8 cellular contexts compared by ENCODE assay signal in the genomic region with DNA sequence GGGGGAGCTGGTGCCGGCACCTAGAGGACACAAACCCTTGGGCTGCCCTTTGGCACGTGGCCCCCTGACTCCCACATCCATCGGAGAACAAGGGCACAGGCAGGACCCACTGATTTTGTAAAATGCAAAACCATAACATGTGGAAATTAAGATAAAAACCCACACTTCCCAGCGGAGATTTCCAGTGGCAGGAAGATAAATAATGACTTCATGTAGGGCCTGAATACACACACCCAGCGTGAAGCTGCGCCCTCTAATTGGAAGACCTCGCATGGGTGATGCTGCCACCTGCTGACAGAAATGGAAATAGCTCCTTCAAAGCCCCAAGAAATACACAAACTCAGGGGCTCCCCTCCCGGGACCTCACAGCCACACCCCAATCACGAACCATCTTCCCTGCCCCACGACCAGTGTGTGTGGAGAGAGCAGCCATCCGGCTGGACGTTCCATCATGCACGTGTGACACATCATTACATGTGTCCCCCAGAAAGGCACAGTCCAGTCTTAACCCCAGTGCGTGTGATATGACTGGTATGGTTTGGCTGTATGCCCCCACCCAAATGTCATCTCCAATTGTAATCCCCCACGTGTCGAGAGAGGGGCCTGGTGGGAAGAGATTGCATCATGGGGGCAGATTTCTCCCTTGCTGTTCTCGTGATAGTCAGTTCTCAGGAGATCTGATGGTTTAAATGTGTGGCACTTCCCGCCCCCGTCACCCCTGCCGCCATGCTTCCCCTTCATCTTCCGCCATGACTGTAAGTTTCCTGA. TPM values are rescaled to one million over a fixed set of nuclear protein-coding genes. Genes with fewer than 3 reads are reported as not detected.
A peak's percentile ranks its signal among the peaks of the same experiment; 100 is the strongest.
DNase-seq lines count a peak whose midpoint lies in the region; ATAC-seq and TF ChIP-seq lines count a peak whose summit lies in the region.

No MANE protein-coding gene starts in this region.

- intact Hi-C loops in ovary (cut with DNase I): loop anchor here in 3 of 4 donors (2.0 to 5.0 kb wide), 5 partner anchors 52 to 164 kb away; a partner anchor contains a TSS
- intact Hi-C loops in tibial artery (cut with DNase I; ENCODE audit: low total_unique reads): loop anchor here (5.0 kb wide), 2 partner anchors 57 to 167 kb away; a partner anchor contains a TSS

- peak overlapping the region; percentile 87; the same call in 1 of the 2 replicates for H2AFZ ChIP-seq in Karpas-422 (ENCODE audit: low read length)

- no peaks in the 10 kb centered on the region for H3K27me3 ChIP-seq in Karpas-422 (ENCODE audit: low read length)
- H3K27me3 ChIP-seq in SJCRH30: peaks cover 33% of the 10 kb centered on the region
- H3K27me3 ChIP-seq in ovary: no peaks in the 10 kb centered on the region
- H3K27me3 ChIP-seq in tibial artery: peaks cover 0 to 23% of the 10 kb centered on the region in 2 donors

- DNase-seq in GDM1 (lab: John Stamatoyannopoulos, UW) (peak; percentile 56), Karpas-422 (peak; percentile 95), SJCRH30 (peak; percentile 77 to 90), foreskin melanocyte (peak; percentile 49), ovary (peak; percentile 61 to 80 (median 75)), tibial artery (peak; percentile 82 to 85)
- peak; percentile 89 for DNase-seq in activated effector memory CD4-positive, alpha-beta T cell treated with anti-CD3 and anti-CD28 coated beads, Interleukin-2, amount 50 U/mL, for 16 hours

- TF ChIP-seq POLR2A in ovary (IDR thresholded peaks at IDR 0.05): no peak

- H3K4me3 ChIP-seq in Karpas-422 (ENCODE audit: low read length) (peak overlapping the region; percentile 56; the same call in 1 of the 2 replicates), SJCRH30 (no peak overlapping the region), ovary (no peak overlapping the region), tibial artery (no peak overlapping the region)

- H3K9ac ChIP-seq in Karpas-422 (ENCODE audit: low read length): peak overlapping the region; percentile 61

- TF ChIP-seq EP300 in ovary (IDR thresholded peaks at IDR 0.05): no peak

- no peak for ATAC-seq in HG03460 (IDR thresholded peaks at IDR 0.05; ENCODE audit: unreplicated experiment)

- H3K9me3 ChIP-seq in Karpas-422 (ENCODE audit: low read length) (no peaks in the 10 kb centered on the region), SJCRH30 (replicated peaks) (no peaks in the 10 kb centered on the region), ovary (no peaks in the 10 kb centered on the region), tibial artery (no peaks in the 10 kb centered on the region)

- H3K36me3 ChIP-seq in Karpas-422 (ENCODE audit: insufficient read depth, low read length) (no peaks in the 10 kb centered on the region), SJCRH30 (no peaks in the 10 kb centered on the region), ovary (no peaks in the 10 kb centered on the region), tibial artery (no peaks in the 10 kb centered on the region)

- no peaks in the 10 kb centered on the region for H3K9me2 ChIP-seq in Karpas-422 (replicated peaks; ENCODE audit: insufficient read depth, low read length)

- no peaks in the 10 kb centered on the region; the same call in 1 of the 2 replicates for H3K79me2 ChIP-seq in Karpas-422 (ENCODE audit: low read length)

- peak overlapping the region; percentile 69 for H3K4me2 ChIP-seq in Karpas-422 (ENCODE audit: low read depth, low read length, poor library complexity, severe bottlenecking)

- TF ChIP-seq CTCF in ovary (IDR thresholded peaks at IDR 0.05) (peak; percentile 72 to 85 (median 77)), tibial artery (IDR thresholded peaks at IDR 0.05) (peak; percentile 83 to 85)

- 0 out of 2 replicates have a peak, but pooled peaks cover 4% of the 10 kb centered on the region for H4K20me1 ChIP-seq in Karpas-422 (ENCODE audit: insufficient read depth, low read depth, low read length)

- WGBS in ovary, 3 donors: 11 to 19% (median 16%) methylated on average over 19 to 21 of the region's 21 CpGs

- H3K4me1 ChIP-seq in Karpas-422 (ENCODE audit: low read length): peaks cover 16% of the 10 kb centered on the region
- peaks cover 6% of the 10 kb centered on the region for H3K4me1 ChIP-seq in SJCRH30
- H3K4me1 ChIP-seq in ovary (ENCODE audit: insufficient read depth): peaks cover 8% of the 10 kb centered on the region
- peaks cover 0 to 21% (median 17%) of the 10 kb centered on the region in 4 donors for H3K4me1 ChIP-seq in tibial artery

- H3K27ac ChIP-seq in Karpas-422 (ENCODE audit: low read length) (no peak overlapping the region), SJCRH30 (no peak overlapping the region), ovary (no peak overlapping the region), tibial artery (no peak overlapping the region)

RNA-seq across cellular contexts. Expression of a gene that starts 5.7 kb away (rescaled TPM):
- total RNA-seq in Karpas-422 (2014; rRNA removed; shearing (Covaris generic); ENCODE audit: low replicate concordance): 10.2 and 14.4 TPM in 2 replicates
- total RNA-seq in SJCRH30 (2014; rRNA removed; shearing (Covaris generic)): 20.0 and 21.1 TPM in 2 replicates
- 10 to 100 TPM; 25.3 to 51.1 (median 44.2) TPM for total RNA-seq in ovary
- polyA plus RNA-seq in ovary: 10 to 100 TPM; 40.1 to 71.5 TPM

RNA-seq across cellular contexts. Expression of a gene that starts 7.8 kb away (rescaled TPM):
- total RNA-seq in Karpas-422 (2014; rRNA removed; shearing (Covaris generic); ENCODE audit: low replicate concordance): not detected in 2 replicates
- total RNA-seq in SJCRH30 (2014; rRNA removed; shearing (Covaris generic)): 0.08 TPM in 1 of 2 replicates, not detected in the other
- 100 to 1,000 TPM in 1 of 7 donors, 10 to 100 TPM in 5, 1 to 10 TPM in 1; 6.0 to 117 (median 14.6) TPM for total RNA-seq in ovary
- 10 to 100 TPM in 1 of 2 donors, under 1 TPM in 1; 0.10 to 12.0 TPM for polyA plus RNA-seq in ovary

RNA-seq across cellular contexts. Expression of a gene that starts 30.8 kb away (rescaled TPM):
- 37.2 and 46.7 TPM in 2 replicates for total RNA-seq in Karpas-422 (2014; rRNA removed; shearing (Covaris generic); ENCODE audit: low replicate concordance)
- 41.6 and 47.9 TPM in 2 replicates for total RNA-seq in SJCRH30 (2014; rRNA removed; shearing (Covaris generic))
- 10 to 100 TPM; 10.3 to 16.7 (median 15.8) TPM for total RNA-seq in ovary
- polyA plus RNA-seq in ovary: 10 to 100 TPM in 1 of 2 donors, 1 to 10 TPM in 1; 5.3 to 18.0 TPM

RNA-seq across cellular contexts. Expression of a gene that starts 33.2 kb away (rescaled TPM):
- 0.52 and 0.94 TPM in 2 replicates for total RNA-seq in Karpas-422 (2014; rRNA removed; shearing (Covaris generic); ENCODE audit: low replicate concordance)
- 13.1 and 14.9 TPM in 2 replicates for total RNA-seq in SJCRH30 (2014; rRNA removed; shearing (Covaris generic))
- total RNA-seq in ovary: 1 to 10 TPM in 1 of 7 donors, under 1 TPM in 6; 0.13 to 7.5 (median 0.47) TPM
- polyA plus RNA-seq in ovary: under 1 TPM; 0.03 to 0.04 TPM
